Comparison of ENCODE assay signal across 18 cellular contexts in genomic region chr1:208034135-208034534, GRCh38.
DNase-seq lines count a peak whose midpoint lies in the region; ATAC-seq and TF ChIP-seq lines count a peak whose summit lies in the region.
"Had no signal": no experiment of that assay in that cellular context is flagged by ENCODE, and none has a peak within 500 bp of the region (broad histone marks: within the 10 kb centered on the region; RNA-seq: fewer than 3 reads in every experiment).

No MANE protein-coding gene starts in this region.

- no peak overlapping the region for H3K14ac ChIP-seq in neuronal stem cell (ENCODE audit: low read length)

- H3K18ac ChIP-seq in mesendoderm (ENCODE audit: low read length) (no peak overlapping the region), neuronal stem cell (ENCODE audit: low read length) (no peak overlapping the region)

- no peaks in the 10 kb centered on the region for H3K79me1 ChIP-seq in mesendoderm (ENCODE audit: low read length)
- no peaks in the 10 kb centered on the region for H3K79me1 ChIP-seq in neuronal stem cell (ENCODE audit: low read depth, low read length)

- intact Hi-C loops in sigmoid colon (cut with DNase I), result loop anchor here (5.0 kb wide), 1 partner anchor 93 kb away; no protein-coding TSS in a partner anchor

- H2BK5ac ChIP-seq in mesendoderm (ENCODE audit: low read length), result no peak overlapping the region
- no peak overlapping the region for H2BK5ac ChIP-seq in neuronal stem cell (ENCODE audit: low read length)

- H3K27me3 ChIP-seq in mesendoderm (ENCODE audit: insufficient read depth, low read length, poor library complexity) (no peaks in the 10 kb centered on the region), neuronal stem cell (ENCODE audit: control insufficient read depth in 3 of 3, insufficient read depth in 3 of 3, low read depth in 1 of 3, low read length in 3 of 3) (no peaks in the 10 kb centered on the region), sigmoid colon (no peaks in the 10 kb centered on the region)

- peaks cover 2% of the 10 kb centered on the region for H3K4me1 ChIP-seq in mesendoderm (ENCODE audit: control insufficient read depth, low read depth, low read length)
- H3K4me1 ChIP-seq in neuronal stem cell (ENCODE audit: control insufficient read depth in 2 of 2, insufficient read depth in 1 of 2, low read depth in 1 of 2, low read length in 2 of 2), result no peaks in the 10 kb centered on the region
- peaks cover 0 to 28% (median 24%) of the 10 kb centered on the region in 4 donors for H3K4me1 ChIP-seq in sigmoid colon

- H2AK5ac ChIP-seq in mesendoderm (ENCODE audit: low read length) (no peak overlapping the region), neuronal stem cell (ENCODE audit: low read depth, low read length) (no peak overlapping the region)

- H3K4me3 ChIP-seq in mesendoderm (ENCODE audit: low read length), result no peak overlapping the region
- no peak overlapping the region for H3K4me3 ChIP-seq in neuronal stem cell (ENCODE audit: low read length in 2 of 2)
- no peak overlapping the region for H3K4me3 ChIP-seq in sigmoid colon
- H3K4me3 ChIP-seq: GM23338 had no signal

- DNase-seq in mesendoderm (no peak), neuronal stem cell (ENCODE audit: low spot score) (no peak), sigmoid colon (peak; percentile 49), NCI-H2196 (lab: John Stamatoyannopoulos, UW; ENCODE audit: unreplicated experiment) (no peak), NCI-H146 (lab: John Stamatoyannopoulos, UW) (no peak)
- DNase-seq: C1 segment of cervical spinal cord; Calu3; CD4-positive, alpha-beta memory T cell; COR-L47; DMS53; DMS79 treated with DMSO at 0.1 percent for 48 hours; GF-D8; H9 had no signal

- no peak overlapping the region for H4K8ac ChIP-seq in mesendoderm (ENCODE audit: low read depth, low read length)
- H4K8ac ChIP-seq in neuronal stem cell (ENCODE audit: low read depth, low read length), result no peak overlapping the region

- peak overlapping the region; percentile 19 for H3K27ac ChIP-seq in cingulate gyrus (ENCODE audit: low read depth, low read length)
- no peak overlapping the region for H3K27ac ChIP-seq in mesendoderm (ENCODE audit: low read depth, low read length)
- no peak overlapping the region for H3K27ac ChIP-seq in neuronal stem cell (replicated peaks; ENCODE audit: low read length)
- H3K27ac ChIP-seq in sigmoid colon, result no peak overlapping the region

- no peak overlapping the region for H4K91ac ChIP-seq in neuronal stem cell (ENCODE audit: low read depth, low read length, poor library complexity)

- H3K79me2 ChIP-seq in mesendoderm (ENCODE audit: control insufficient read depth, insufficient read depth, low read length), result no peaks in the 10 kb centered on the region

- peak overlapping the region; percentile 24 for H3K23ac ChIP-seq in mesendoderm (ENCODE audit: low read length)
- H3K23ac ChIP-seq in neuronal stem cell (ENCODE audit: low read depth, low read length, poor library complexity), result peak overlapping the region; percentile 37

- ATAC-seq in GM18870 (IDR thresholded peaks at IDR 0.05; ENCODE audit: unreplicated experiment) (no peak), HG02588 (IDR thresholded peaks at IDR 0.05; ENCODE audit: unreplicated experiment) (no peak)
- ATAC-seq: GM23338, HCT116 had no signal

- no peak for TF ChIP-seq CTCF in sigmoid colon (IDR thresholded peaks at IDR 0.05)

- WGBS in mesendoderm (ENCODE audit: extremely low coverage, insufficient coverage, low lambda C conversion rate), result no CpG with 5 or more reads among the region's 8 CpGs
- no CpG with 5 or more reads among the region's 8 CpGs for WGBS in neuronal stem cell (ENCODE audit: extremely low coverage in 2 of 2, insufficient read length in 2 of 2, insufficient replicate concordance in 1 of 2), 2 donors
- 88 to 93% methylated on average over 8 of the region's 8 CpGs for WGBS in sigmoid colon, 2 donors

- H2BK12ac ChIP-seq in neuronal stem cell (ENCODE audit: low read length), result no peak overlapping the region

- H2AFZ ChIP-seq in neuronal stem cell (ENCODE audit: low read length), result no peak overlapping the region
- H2AFZ ChIP-seq: GM23338 had no signal

- H2BK120ac ChIP-seq in mesendoderm (ENCODE audit: low read depth, low read length) (no peak overlapping the region), neuronal stem cell (ENCODE audit: low read depth, low read length) (no peak overlapping the region)

- no peak overlapping the region for H3K9ac ChIP-seq in mesendoderm (ENCODE audit: low read length)
- H3K9ac ChIP-seq in neuronal stem cell (ENCODE audit: low read depth, low read length, poor library complexity), result no peak overlapping the region

- H3K4me2 ChIP-seq in mesendoderm (ENCODE audit: low read length), result no peak overlapping the region
- no peak overlapping the region for H3K4me2 ChIP-seq in neuronal stem cell (ENCODE audit: insufficient read depth, low read length, poor library complexity, severe bottlenecking)
- H3K4me2 ChIP-seq: GM23338 had no signal

- H3K9me3 ChIP-seq in neuronal stem cell (replicated peaks in 1 of 2; ENCODE audit: control insufficient read depth in 2 of 2, insufficient read depth in 1 of 2, low read depth in 1 of 2, low read length in 2 of 2), result no peaks in the 10 kb centered on the region
- H3K9me3 ChIP-seq in sigmoid colon, result no peaks in the 10 kb centered on the region

- H3K56ac ChIP-seq in mesendoderm (ENCODE audit: low read length), result no peak overlapping the region

- H3K4ac ChIP-seq in mesendoderm (ENCODE audit: low read depth, low read length) (no peak overlapping the region), neuronal stem cell (ENCODE audit: low read length) (no peak overlapping the region)

- no peak for TF ChIP-seq EP300 in sigmoid colon (IDR thresholded peaks at IDR 0.05)

- no peak overlapping the region for H2BK15ac ChIP-seq in mesendoderm (replicated peaks; ENCODE audit: low read depth)
- no peak overlapping the region for H2BK15ac ChIP-seq in neuronal stem cell (ENCODE audit: low read length)

- H4K5ac ChIP-seq in mesendoderm (ENCODE audit: low read length), result no peak overlapping the region

- TF ChIP-seq POLR2A in sigmoid colon (IDR thresholded peaks at IDR 0.05), result no peak

- H3K36me3 ChIP-seq in mesendoderm (ENCODE audit: control insufficient read depth, insufficient read depth, low read length) (peaks cover 15% of the 10 kb centered on the region), neuronal stem cell (replicated peaks in 1 of 2; ENCODE audit: control insufficient read depth in 2 of 2, insufficient read depth in 2 of 2, low read length in 2 of 2) (no peaks in the 10 kb centered on the region), sigmoid colon (peaks cover 0 to 40% (median 2%) of the 10 kb centered on the region in 4 donors)
